In the genomic region with DNA sequence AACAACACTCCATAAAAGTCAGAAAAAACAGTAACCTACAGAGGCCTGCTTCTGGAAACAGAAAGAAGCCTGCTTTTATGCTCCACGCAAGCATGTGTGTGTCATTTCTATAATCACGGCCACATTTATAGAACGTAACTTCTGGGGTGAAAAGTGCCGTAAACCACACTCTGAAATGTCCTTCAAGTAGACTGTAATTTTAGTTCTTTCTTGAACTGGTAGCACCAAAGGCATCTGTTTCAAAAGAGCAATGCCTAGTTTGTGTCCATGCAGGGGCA, we compare ENCODE assay signal across 20 cellular contexts. TPM values are rescaled to one million over a fixed set of nuclear protein-coding genes. Genes with fewer than 3 reads are reported as not detected.
A peak's percentile ranks its signal among the peaks of the same experiment; 100 is the strongest.
DNase-seq lines count a peak whose midpoint lies in the region; ATAC-seq and TF ChIP-seq lines count a peak whose summit lies in the region.
"Had no signal": no experiment of that assay in that cellular context is flagged by ENCODE, and none has a peak within 500 bp of the region (broad histone marks: within the 10 kb centered on the region; RNA-seq: fewer than 3 reads in every experiment).

No MANE protein-coding gene starts in this region.

- peak; percentile 11 for DNase-seq in activated CD4-positive, alpha-beta T cell treated with anti-CD3 and anti-CD28 coated beads, Interleukin-2, amount 10 ng/mL, durations not matched to agents 7 days and 5 days
- DNase-seq in activated CD4-positive, alpha-beta T cell treated with anti-CD3 and anti-CD28 coated beads, Interleukin-2, amount 50 U/mL, for 48 hours, result no peak
- no peak for DNase-seq in CD4-positive, alpha-beta memory T cell
- no peak for DNase-seq in activated CD8-positive, alpha-beta T cell treated with anti-CD3 and anti-CD28 coated beads for 36 hours
- DNase-seq in naive thymus-derived CD8-positive, alpha-beta T cell, result peak in 3 of 10 donors; percentile 12 to 45 (median 40)
- DNase-seq in DMS114 treated with DMSO at 0.1 percent for 48 hours (lab: John Stamatoyannopoulos, UW; ENCODE audit: unreplicated experiment) (no peak), spleen (no peak)
- DNase-seq in stimulated activated effector memory CD8-positive, alpha-beta T cell treated with anti-CD3 and anti-CD28 coated beads, Interleukin-12 subunit alpha, Interleukin-12 subunit beta, amount 100 ng/mL, for 72 hours (ENCODE audit: low spot score in 2 of 2), result no peak
- DNase-seq: activated CD4-positive, alpha-beta T cell treated with anti-CD3 and anti-CD28 coated beads for 1 hour; BE2C; EL; head of caudate nucleus; lower lobe of right lung; mucosa of descending colon; NCI-H2081 treated with DMSO at 0.1 percent for 48 hours; NCI-H82; right cardiac atrium; stimulated activated CD4-positive, alpha-beta T cell treated with anti-CD3 and anti-CD28 coated beads, Interleukin-4, amount 100 ng/mL, for 1 hour had no signal

- CTCF ChIA-PET in activated CD4-positive, alpha-beta T cell treated with anti-CD3 and anti-CD28 coated beads, Interleukin-2, amount 10 ng/mL, durations not matched to agents 7 days and 5 days (lab: Charles Lee), result interaction anchor here (1.1 to 1.9 kb wide), 7 partner anchors 10 to 98 kb away, joined by 3 to 9 read pairs (median 4); no protein-coding TSS in a partner anchor
- CTCF ChIA-PET in CD4-positive, alpha-beta memory T cell (lab: Charles Lee; ENCODE audit: partially characterized antibody), result interaction anchor here (0.8 to 7.6 kb wide), 12 partner anchors 14 to 196 kb away, joined by 3 to 156 read pairs (median 6); a partner anchor contains a TSS
- CTCF ChIA-PET in activated CD8-positive, alpha-beta T cell treated with anti-CD3 and anti-CD28 coated beads for 36 hours (lab: Charles Lee), result interaction anchor here (1.1 to 10.4 kb wide), 11 partner anchors 18 to 196 kb away, joined by 3 to 149 read pairs (median 7); a partner anchor contains a TSS

- peak overlapping the region; percentile 2 for H3K4me3 Mint-ChIP-seq in activated CD4-positive, alpha-beta T cell treated with anti-CD3 and anti-CD28 coated beads, Interleukin-2, amount 10 ng/mL, durations not matched to agents 7 days and 5 days
- H3K4me3 Mint-ChIP-seq in CD4-positive, alpha-beta memory T cell, result no peak overlapping the region
- H3K4me3 Mint-ChIP-seq in activated CD8-positive, alpha-beta T cell treated with anti-CD3 and anti-CD28 coated beads for 36 hours, result peak overlapping the region; percentile 11
- peak overlapping the region in 6 of 10 donors; percentile 36 to 74 (median 48) for H3K4me3 Mint-ChIP-seq in naive thymus-derived CD8-positive, alpha-beta T cell
- H3K4me3 Mint-ChIP-seq in stimulated activated effector memory CD8-positive, alpha-beta T cell treated with anti-CD3 and anti-CD28 coated beads, Interleukin-12 subunit alpha, Interleukin-12 subunit beta, amount 100 ng/mL, for 72 hours, result no peak overlapping the region
- H3K4me3 Mint-ChIP-seq: brain had no signal

- intact Hi-C loops in CD4-positive, alpha-beta memory T cell (cut with micrococcal nuclease), result no loop called here
- intact Hi-C loops in activated CD8-positive, alpha-beta T cell treated with anti-CD3 and anti-CD28 coated beads for 36 hours (cut with micrococcal nuclease), result no loop called here
- intact Hi-C loops in spleen (cut with DNase I; ENCODE audit: low total_unique reads), result loop anchor here (2.0 kb wide), 1 partner anchor 99 kb away; no protein-coding TSS in a partner anchor

- no peak for TF ChIP-seq CTCF in activated CD8-positive, alpha-beta T cell treated with anti-CD3 and anti-CD28 coated beads for 36 hours (IDR thresholded peaks at IDR 0.05)
- TF ChIP-seq CTCF in spleen (IDR thresholded peaks at IDR 0.05 in 8 of 11, conservative IDR thresholded peaks at IDR 0.05 in 3 of 11), result no peak

- peak; percentile 18 for ATAC-seq in activated CD8-positive, alpha-beta T cell treated with anti-CD3 and anti-CD28 coated beads for 36 hours
- peak; percentile 23 to 29 for ATAC-seq in naive thymus-derived CD8-positive, alpha-beta T cell
- no peak for ATAC-seq in stimulated activated effector memory CD8-positive, alpha-beta T cell treated with anti-CD3 and anti-CD28 coated beads, Interleukin-12 subunit alpha, Interleukin-12 subunit beta, amount 100 ng/mL, for 72 hours
- ATAC-seq: lower lobe of right lung, right cardiac atrium had no signal

- peak overlapping the region; percentile 99 for H3K27ac Mint-ChIP-seq in activated CD4-positive, alpha-beta T cell treated with anti-CD3 and anti-CD28 coated beads, Interleukin-2, amount 10 ng/mL, durations not matched to agents 7 days and 5 days
- peak overlapping the region; percentile 69 to 92 (median 87) for H3K27ac Mint-ChIP-seq in CD4-positive, alpha-beta memory T cell
- peak overlapping the region; percentile 84 for H3K27ac Mint-ChIP-seq in activated CD8-positive, alpha-beta T cell treated with anti-CD3 and anti-CD28 coated beads for 36 hours
- peak overlapping the region; percentile 85 to 99 (median 96) for H3K27ac Mint-ChIP-seq in naive thymus-derived CD8-positive, alpha-beta T cell
- H3K27ac Mint-ChIP-seq in stimulated activated effector memory CD8-positive, alpha-beta T cell treated with anti-CD3 and anti-CD28 coated beads, Interleukin-12 subunit alpha, Interleukin-12 subunit beta, amount 100 ng/mL, for 72 hours, result no peak overlapping the region
- H3K27ac Mint-ChIP-seq: brain had no signal

- H3K36me3 ChIP-seq in CD4-positive, alpha-beta memory T cell (ENCODE audit: insufficient read depth, low read length), result no peaks in the 10 kb centered on the region
- no peaks in the 10 kb centered on the region for H3K36me3 ChIP-seq in spleen
- H3K36me3 ChIP-seq: BE2C, tibial nerve had no signal

- H3K36me3 Mint-ChIP-seq in activated CD4-positive, alpha-beta T cell treated with anti-CD3 and anti-CD28 coated beads, Interleukin-2, amount 10 ng/mL, durations not matched to agents 7 days and 5 days (ENCODE audit: low read depth), result peaks cover 8% of the 10 kb centered on the region
- peaks cover under 1 to 3% of the 10 kb centered on the region in 2 donors for H3K36me3 Mint-ChIP-seq in CD4-positive, alpha-beta memory T cell
- no peaks in the 10 kb centered on the region for H3K36me3 Mint-ChIP-seq in activated CD8-positive, alpha-beta T cell treated with anti-CD3 and anti-CD28 coated beads for 36 hours (ENCODE audit: low read depth)
- H3K36me3 Mint-ChIP-seq in naive thymus-derived CD8-positive, alpha-beta T cell, result peaks cover 0 to 2% (median 0%) of the 10 kb centered on the region in 3 donors
- H3K36me3 Mint-ChIP-seq in stimulated activated effector memory CD8-positive, alpha-beta T cell treated with anti-CD3 and anti-CD28 coated beads, Interleukin-12 subunit alpha, Interleukin-12 subunit beta, amount 100 ng/mL, for 72 hours, result no peaks in the 10 kb centered on the region
- H3K36me3 Mint-ChIP-seq: brain had no signal

- no peaks in the 10 kb centered on the region for H3K9me3 ChIP-seq in CD4-positive, alpha-beta memory T cell (ENCODE audit: control insufficient read depth in 1 of 2, low read length in 2 of 2)
- no peaks in the 10 kb centered on the region for H3K9me3 ChIP-seq in spleen
- H3K9me3 ChIP-seq: BE2C, lower lobe of right lung, mucosa of descending colon, tibial nerve had no signal

- no peak overlapping the region for H3K4me3 ChIP-seq in CD4-positive, alpha-beta memory T cell (ENCODE audit: low read length in 2 of 2)
- H3K4me3 ChIP-seq in spleen, result no peak overlapping the region
- H3K4me3 ChIP-seq: lower lobe of right lung, mucosa of descending colon, tibial nerve had no signal

- no peaks in the 10 kb centered on the region for H3K27me3 Mint-ChIP-seq in activated CD4-positive, alpha-beta T cell treated with anti-CD3 and anti-CD28 coated beads, Interleukin-2, amount 10 ng/mL, durations not matched to agents 7 days and 5 days
- H3K27me3 Mint-ChIP-seq in CD4-positive, alpha-beta memory T cell, result no peaks in the 10 kb centered on the region
- H3K27me3 Mint-ChIP-seq in activated CD8-positive, alpha-beta T cell treated with anti-CD3 and anti-CD28 coated beads for 36 hours, result no peaks in the 10 kb centered on the region
- no peaks in the 10 kb centered on the region for H3K27me3 Mint-ChIP-seq in naive thymus-derived CD8-positive, alpha-beta T cell
- H3K27me3 Mint-ChIP-seq: brain had no signal

- no peaks in the 10 kb centered on the region for H3K27me3 ChIP-seq in CD4-positive, alpha-beta memory T cell (ENCODE audit: insufficient read depth, low read length)
- H3K27me3 ChIP-seq in spleen (replicated peaks in 1 of 7), result no peaks in the 10 kb centered on the region
- H3K27me3 ChIP-seq: BE2C, tibial nerve had no signal

- POLR2A ChIA-PET in activated CD4-positive, alpha-beta T cell treated with anti-CD3 and anti-CD28 coated beads, Interleukin-2, amount 10 ng/mL, durations not matched to agents 7 days and 5 days (lab: Charles Lee), result no interaction called here
- POLR2A ChIA-PET in CD4-positive, alpha-beta memory T cell (lab: Charles Lee; ENCODE audit: partially characterized antibody), result interaction anchor here (0.9 to 3.2 kb wide), 17 partner anchors 11 to 102 kb away, joined by 3 to 23 read pairs (median 4); a partner anchor contains a TSS
- POLR2A ChIA-PET in activated CD8-positive, alpha-beta T cell treated with anti-CD3 and anti-CD28 coated beads for 36 hours (lab: Charles Lee), result interaction anchor here (1.0 to 1.9 kb wide), 7 partner anchors 9 to 130 kb away, joined by 3 to 8 read pairs (median 6); a partner anchor contains a TSS
- POLR2A ChIA-PET in naive thymus-derived CD8-positive, alpha-beta T cell (lab: Charles Lee), result interaction anchor here (0.6 to 6.0 kb wide), 28 partner anchors 9 to 130 kb away, joined by 3 to 51 read pairs (median 5); a partner anchor contains a TSS

- peaks cover 21% of the 10 kb centered on the region for H3K4me1 ChIP-seq in CD4-positive, alpha-beta memory T cell (ENCODE audit: insufficient read depth, low read length)
- H3K4me1 ChIP-seq in spleen, result peaks cover 0 to 21% (median 7%) of the 10 kb centered on the region in 6 donors
- H3K4me1 ChIP-seq: BE2C, lower lobe of right lung had no signal

- no peak for TF ChIP-seq POLR2A in spleen (IDR thresholded peaks at IDR 0.05)

- H3K4me1 Mint-ChIP-seq in activated CD4-positive, alpha-beta T cell treated with anti-CD3 and anti-CD28 coated beads, Interleukin-2, amount 10 ng/mL, durations not matched to agents 7 days and 5 days, result peaks cover 39% of the 10 kb centered on the region
- H3K4me1 Mint-ChIP-seq in CD4-positive, alpha-beta memory T cell, result peaks cover 18 to 32% (median 25%) of the 10 kb centered on the region in 4 donors
- H3K4me1 Mint-ChIP-seq in activated CD8-positive, alpha-beta T cell treated with anti-CD3 and anti-CD28 coated beads for 36 hours (ENCODE audit: low read depth), result peaks cover 24% of the 10 kb centered on the region
- H3K4me1 Mint-ChIP-seq in naive thymus-derived CD8-positive, alpha-beta T cell, result peaks cover 11 to 51% (median 45%) of the 10 kb centered on the region in 4 donors
- H3K4me1 Mint-ChIP-seq in stimulated activated effector memory CD8-positive, alpha-beta T cell treated with anti-CD3 and anti-CD28 coated beads, Interleukin-12 subunit alpha, Interleukin-12 subunit beta, amount 100 ng/mL, for 72 hours, result peaks cover 4% of the 10 kb centered on the region

- H3K9me3 Mint-ChIP-seq in activated CD4-positive, alpha-beta T cell treated with anti-CD3 and anti-CD28 coated beads, Interleukin-2, amount 10 ng/mL, durations not matched to agents 7 days and 5 days, result no peaks in the 10 kb centered on the region
- H3K9me3 Mint-ChIP-seq in CD4-positive, alpha-beta memory T cell, result no peaks in the 10 kb centered on the region
- no peaks in the 10 kb centered on the region for H3K9me3 Mint-ChIP-seq in activated CD8-positive, alpha-beta T cell treated with anti-CD3 and anti-CD28 coated beads for 36 hours
- H3K9me3 Mint-ChIP-seq in naive thymus-derived CD8-positive, alpha-beta T cell, result no peaks in the 10 kb centered on the region
- H3K9me3 Mint-ChIP-seq in stimulated activated effector memory CD8-positive, alpha-beta T cell treated with anti-CD3 and anti-CD28 coated beads, Interleukin-12 subunit alpha, Interleukin-12 subunit beta, amount 100 ng/mL, for 72 hours, result no peaks in the 10 kb centered on the region
- H3K9me3 Mint-ChIP-seq: brain had no signal

- 79 to 87% (median 84%) methylated on average over 4 of the region's 4 CpGs for WGBS in spleen, 5 donors

- peak overlapping the region; percentile 44 for H3K27ac ChIP-seq in CD4-positive, alpha-beta memory T cell (ENCODE audit: low read depth, low read length)
- H3K27ac ChIP-seq in spleen, result peak overlapping the region in 3 of 8 donors; percentile 41 to 66 (median 52)
- H3K27ac ChIP-seq: lower lobe of right lung, tibial nerve had no signal

RNA-seq across cellular contexts. Expression of a gene that starts 19.5 kb away (rescaled TPM):
- 10 to 100 TPM; 45.9 to 62.6 TPM for total RNA-seq in activated CD4-positive, alpha-beta T cell treated with anti-CD3 and anti-CD28 coated beads, Interleukin-2, amount 10 ng/mL, durations not matched to agents 7 days and 5 days
- total RNA-seq in CD4-positive, alpha-beta memory T cell, result 10 to 100 TPM; 44.2 to 48.0 TPM
- polyA plus RNA-seq in CD4-positive, alpha-beta memory T cell, result 100 to 1,000 TPM in 1 of 2 donors, 10 to 100 TPM in 1; 83.4 to 137 TPM
- total RNA-seq in activated CD8-positive, alpha-beta T cell treated with anti-CD3 and anti-CD28 coated beads for 36 hours, result 10 to 100 TPM; 36.1 to 37.2 TPM
- total RNA-seq in naive thymus-derived CD8-positive, alpha-beta T cell, result 10 to 100 TPM; 46.4 to 48.8 TPM
- polyA plus RNA-seq in naive thymus-derived CD8-positive, alpha-beta T cell, result 100 to 1,000 TPM in 1 of 3 donors, 10 to 100 TPM in 2; 67.4 to 122 (median 98.5) TPM
- total RNA-seq in spleen, result 10 to 100 TPM; 42.4 to 92.0 (median 48.6) TPM
- polyA plus RNA-seq in spleen, result 10 to 100 TPM; 27.6 to 38.3 (median 32.8) TPM

Comparison
In these comparisons a context has a peak if more than half of its experiments do, and no peak if none do; other contexts are left out.
1. H3K4me3 Mint-ChIP-seq: peak in activated CD4-positive, alpha-beta T cell treated with anti-CD3 and anti-CD28 coated beads, Interleukin-2, amount 10 ng/mL, durations not matched to agents 7 days and 5 days (single experiment), activated CD8-positive, alpha-beta T cell treated with anti-CD3 and anti-CD28 coated beads for 36 hours (single experiment) and naive thymus-derived CD8-positive, alpha-beta T cell (6 of 10); none in CD4-positive, alpha-beta memory T cell (0 of 8) and stimulated activated effector memory CD8-positive, alpha-beta T cell treated with anti-CD3 and anti-CD28 coated beads, Interleukin-12 subunit alpha, Interleukin-12 subunit beta, amount 100 ng/mL, for 72 hours (single experiment).